In the genomic region with DNA sequence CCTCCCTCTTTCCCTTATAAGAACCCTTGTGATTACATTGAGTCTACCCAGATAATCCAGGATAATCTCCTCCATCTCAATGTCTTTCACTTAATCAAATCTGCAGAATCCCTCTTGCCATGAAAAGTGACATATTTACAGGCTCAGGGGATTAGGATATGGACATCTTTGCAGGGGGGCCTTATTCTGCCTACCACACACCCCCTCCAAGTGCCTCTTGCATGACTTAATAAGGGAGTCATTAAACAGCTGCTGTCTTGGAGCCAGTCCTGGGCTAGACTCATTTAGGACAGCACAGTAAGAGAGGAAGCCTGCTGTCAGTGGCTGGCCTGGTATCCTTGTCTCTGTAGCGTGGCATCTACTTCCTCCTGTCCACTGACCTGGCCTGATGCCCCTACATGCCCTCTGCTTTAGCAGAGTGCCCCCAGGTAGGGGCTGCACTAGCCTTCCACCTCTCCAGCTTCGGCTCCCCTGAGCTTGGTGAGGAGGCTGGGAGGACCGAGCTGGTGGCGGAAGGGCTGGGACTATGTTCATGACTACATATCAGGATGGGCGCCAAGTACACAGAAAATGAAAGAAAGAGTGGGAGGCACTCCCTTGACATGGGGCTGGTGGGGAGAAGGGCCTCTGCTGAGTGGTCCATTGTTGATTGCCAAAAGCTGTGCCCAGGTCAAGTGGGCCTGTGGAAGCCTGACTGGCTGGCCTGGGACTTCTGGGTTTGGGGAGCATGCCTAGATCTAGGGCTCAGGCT, we compare ENCODE assay signal across 17 cellular contexts. TPM values are rescaled to one million over a fixed set of nuclear protein-coding genes. Genes with fewer than 3 reads are reported as not detected.
"Had no signal": no experiment of that assay in that cellular context is flagged by ENCODE, and none has a peak within 500 bp of the region (broad histone marks: within the 10 kb centered on the region; RNA-seq: fewer than 3 reads in every experiment).

No MANE protein-coding gene starts in this region.

- DNase-seq: activated CD4-positive, alpha-beta T cell treated with anti-CD3 and anti-CD28 coated beads for 48 hours; amygdala; brain microvascular endothelial cell; cerebellar nuclear complex; dorsolateral prefrontal cortex; foreskin melanocyte; heart right ventricle; occipital lobe; stimulated activated CD4-positive, alpha-beta T cell treated with anti-CD3 and anti-CD28 coated beads, Interleukin-2, amount 100 ng/mL, for 48 hours; stimulated activated naive CD4-positive, alpha-beta T cell treated with Interleukin-2 at 50 U/mL for 16 hours; T-helper 9 cell; upper lobe of right lung had no signal

- H3K4me3 ChIP-seq: dorsolateral prefrontal cortex, esophagus muscularis mucosa, heart right ventricle, left lung, upper lobe of right lung had no signal

- H3K27me3 ChIP-seq: dorsolateral prefrontal cortex, esophagus muscularis mucosa, heart right ventricle, left lung, upper lobe of right lung had no signal

- H3K36me3 ChIP-seq: brain microvascular endothelial cell, esophagus muscularis mucosa, heart right ventricle, left lung, upper lobe of right lung had no signal

- H3K27ac ChIP-seq: brain microvascular endothelial cell, dorsolateral prefrontal cortex, esophagus muscularis mucosa, heart right ventricle, left lung, upper lobe of right lung had no signal

- H3K9me3 ChIP-seq: esophagus muscularis mucosa, heart right ventricle, left lung, upper lobe of right lung had no signal

RNA-seq across cellular contexts. Expression of gene ENHO, which starts 17.2 kb away (rescaled TPM):
- total RNA-seq: activated T-helper 17 cell treated with anti-CD3 and anti-CD28 coated beads, Interleukin-2, amount 50 U/mL, for 72 hours had no signal
- polyA plus RNA-seq: keratinocyte had no signal

RNA-seq across cellular contexts. Expression of gene DNAI1, which starts 46.9 kb away (rescaled TPM):
- total RNA-seq: activated T-helper 17 cell treated with anti-CD3 and anti-CD28 coated beads, Interleukin-2, amount 50 U/mL, for 72 hours; esophagus muscularis mucosa; pulmonary artery endothelial cell; upper lobe of right lung had no signal
